ENCODE assay signal across 30 cellular contexts in the genomic region with DNA sequence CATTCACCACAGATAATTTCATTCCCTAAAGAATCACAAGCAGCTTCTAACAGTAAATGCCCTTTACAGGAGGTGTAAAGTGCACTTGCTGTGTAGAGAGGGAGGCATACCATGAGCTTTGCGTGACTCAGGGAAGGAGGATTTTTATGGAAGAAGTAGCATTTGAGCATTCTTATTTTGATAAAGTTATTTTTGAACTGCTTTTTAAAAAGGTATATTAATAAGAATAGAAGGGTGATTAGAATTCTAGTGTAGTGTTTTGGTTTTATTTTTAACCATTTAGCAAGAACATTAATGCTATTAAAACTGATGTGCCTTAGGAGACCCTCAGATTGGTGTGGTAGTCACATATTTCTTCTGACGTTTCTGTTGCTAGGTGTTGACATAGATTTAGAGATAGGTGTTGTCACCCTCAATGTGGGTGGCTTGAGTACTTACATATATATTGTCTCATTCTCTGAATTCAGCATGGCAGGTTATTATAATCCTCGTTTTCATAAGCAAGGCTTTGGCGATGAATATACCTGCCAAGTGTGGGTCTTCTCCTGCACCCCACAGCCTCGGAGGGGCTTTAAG. TPM values are rescaled to one million over a fixed set of nuclear protein-coding genes. Genes with fewer than 3 reads are reported as not detected.
DNase-seq lines count a peak whose midpoint lies in the region; ATAC-seq, FAIRE-seq and TF ChIP-seq lines count a peak whose summit lies in the region.
"Had no signal": no experiment of that assay in that cellular context is flagged by ENCODE, and none has a peak within 500 bp of the region (broad histone marks: within the 10 kb centered on the region; RNA-seq: fewer than 3 reads in every experiment).

No MANE protein-coding gene starts in this region.

- H3K36me3 ChIP-seq in heart left ventricle (peaks cover 0 to 50% (median 25%) of the 10 kb centered on the region in 9 donors), MM.1S (replicated peaks; ENCODE audit: insufficient read depth, low read length) (no peaks in the 10 kb centered on the region; the same call in 1 of the 2 replicates), GM12878 (ENCODE audit: control insufficient read depth in 2 of 2, insufficient read depth in 2 of 2, low read length in 1 of 2) (peaks cover 1 to 14% of the 10 kb centered on the region in 2 experiments; a peak in 3 of 4 replicates), spleen (peaks cover 0 to 59% (median 14%) of the 10 kb centered on the region in 6 donors), HAP-1 (replicated peaks) (peaks cover 29% of the 10 kb centered on the region)

- RAD21 ChIA-PET in GM12878 (lab: Charles Lee; ENCODE audit: unreplicated experiment) = interaction anchor here (0.6 to 1.9 kb wide), 4 partner anchors 11 to 172 kb away, joined by 3 to 5 read pairs (median 4); no protein-coding TSS in a partner anchor

- TF ChIP-seq CTCF in heart left ventricle (IDR thresholded peaks at IDR 0.05) (no peak), MM.1S (IDR thresholded peaks at IDR 0.05; ENCODE audit: low read length) (no peak), GM12878 (IDR thresholded peaks at IDR 0.05 in 2 of 3, conservative IDR thresholded peaks at IDR 0.05 in 1 of 3; ENCODE audit: control insufficient read depth in 2 of 3, extremely low read depth in 1 of 3, insufficient read depth in 1 of 3, low read depth in 3 of 3, low read length in 3 of 3) (no peak), spleen (IDR thresholded peaks at IDR 0.05 in 8 of 11, conservative IDR thresholded peaks at IDR 0.05 in 3 of 11) (no peak)

- no peak for TF ChIP-seq POLR2A in heart left ventricle (IDR thresholded peaks at IDR 0.05)
- TF ChIP-seq POLR2A in GM12878 (IDR thresholded peaks at IDR 0.05; ENCODE audit: low read depth, low read length) = no peak
- TF ChIP-seq POLR2A in spleen (IDR thresholded peaks at IDR 0.05) = no peak

- H4K20me1 ChIP-seq in MM.1S (ENCODE audit: insufficient read depth, low read length) (no peaks in the 10 kb centered on the region), GM12878 (ENCODE audit: control insufficient read depth, insufficient read depth) (no peaks in the 10 kb centered on the region; the same call in 1 of the 2 replicates)

- peaks cover 52% of the 10 kb centered on the region for H3F3A ChIP-seq in MM.1S (ENCODE audit: insufficient read depth, low read length)

- no peak for TF ChIP-seq EP300 in GM12878 (IDR thresholded peaks at IDR 0.05; ENCODE audit: borderline replicate concordance in 1 of 2, control insufficient read depth in 1 of 2, low read depth in 2 of 2, low read length in 2 of 2)

- no peak overlapping the region for H2AFZ ChIP-seq in MM.1S (ENCODE audit: low read length)
- H2AFZ ChIP-seq in GM12878 (ENCODE audit: control insufficient read depth, low read depth, low read length) = no peak overlapping the region

- DNase-seq in heart left ventricle = no peak
- no peak for DNase-seq in left cardiac atrium
- DNase-seq in MM.1S = peak; percentile 34
- no peak for DNase-seq in GM12878 (ENCODE audit: low read depth, low spot score)
- DNase-seq in spleen = no peak
- DNase-seq in HAP-1 (ENCODE audit: low spot score in 2 of 2) = no peak
- no peak for DNase-seq in NCI-H1694 (lab: John Stamatoyannopoulos, UW)
- no peak for DNase-seq in NCI-H146 (lab: John Stamatoyannopoulos, UW)
- DNase-seq: activated CD4-positive, alpha-beta T cell treated with anti-CD3 and anti-CD28 coated beads for 36 hours; activated naive CD4-positive, alpha-beta T cell treated with anti-CD3 and anti-CD28 coated beads, Interleukin-2, amount 50 U/mL, for 16 hours; activated T-cell treated with anti-CD3 and anti-CD28 coated beads for 4 hours; aorta; BE2C; Caco-2; DMS79; endodermal cell; foreskin keratinocyte; GDM1; NCI-H1105 treated with DMSO at 0.1 percent for 48 hours; NCI-H2081; NCI-H2227 treated with DMSO at 0.1 percent for 48 hours; NCI-H526 treated with DMSO at 0.1 percent for 48 hours; stimulated activated CD4-positive, alpha-beta T cell treated with anti-CD3 and anti-CD28 coated beads, Interleukin-2, amount 100 ng/mL, for 24 hours; substantia nigra; T-helper 1 cell; upper lobe of right lung had no signal

- H3K9ac ChIP-seq in MM.1S (ENCODE audit: low read length) (peak overlapping the region; percentile 76), GM12878 (ENCODE audit: control insufficient read depth, insufficient read depth, low read length) (0 out of 2 replicates have a peak overlapping the region, but pooled peaks have one; percentile 72)

- peaks cover 0 to 9% (median 3%) of the 10 kb centered on the region in 12 donors for H3K9me3 ChIP-seq in heart left ventricle
- H3K9me3 ChIP-seq in MM.1S (replicated peaks; ENCODE audit: insufficient read depth, low read length) = no peaks in the 10 kb centered on the region
- H3K9me3 ChIP-seq in GM12878 (replicated peaks; ENCODE audit: control insufficient read depth, insufficient read depth, low read length) = peaks cover 3% of the 10 kb centered on the region
- H3K9me3 ChIP-seq in spleen = peaks cover 0 to 11% (median 8%) of the 10 kb centered on the region in 8 donors
- no peaks in the 10 kb centered on the region for H3K9me3 ChIP-seq in HAP-1
- H3K9me3 ChIP-seq: BE2C, SJSA1, upper lobe of right lung had no signal

- H3K79me2 ChIP-seq in MM.1S (ENCODE audit: low read length) (peaks cover 90% of the 10 kb centered on the region), GM12878 (ENCODE audit: control insufficient read depth, insufficient read depth, low read length) (peaks cover 41% of the 10 kb centered on the region)

- TF ChIP-seq RAD21 in GM12878 (IDR thresholded peaks at IDR 0.05; ENCODE audit: insufficient read depth, low read depth, low read length) = no peak

- FAIRE-seq in GM12878 (lab: Jason Lieb, UNC) = no peak
- FAIRE-seq: H54 had no signal

- H3K4me3 ChIP-seq in heart left ventricle (no peak overlapping the region), MM.1S (ENCODE audit: low read length) (peak overlapping the region; percentile 49), GM12878 (peak overlapping the region; percentile 54; the same call in 1 of the 2 replicates), spleen (no peak overlapping the region), HAP-1 (no peak overlapping the region)
- H3K4me3 ChIP-seq: esophagus muscularis mucosa, SJSA1, smooth muscle cell, upper lobe of right lung had no signal

- SMC1A ChIA-PET in GM12878 (lab: Charles Lee; ENCODE audit: uncharacterized antibody, unreplicated experiment) = interaction anchor here (1.0 kb wide), 1 partner anchor 87 kb away, joined by 3 read pairs; no protein-coding TSS in a partner anchor

- intact Hi-C loops in heart left ventricle (cut with DNase I) = loop anchor here in 1 of 10 donors (10.0 kb wide), 1 partner anchor 188 kb away; the partner anchor contains the start of gene RBM17
- intact Hi-C loops in left cardiac atrium (cut with DNase I) = no loop called here
- intact Hi-C loops in GM12878 (cut with micrococcal nuclease; ENCODE audit: unreplicated experiment) = no loop called here
- intact Hi-C loops in spleen (cut with DNase I; ENCODE audit: low total_unique reads) = loop anchor here (10.0 kb wide), 1 partner anchor 78 kb away; the partner anchor contains the start of gene IL15RA

- in situ Hi-C loops in GM12878 (cut with MboI) (no loop called here), HAP-1 (cut with MboI; ENCODE audit: low sequenced_read_pairs) (no loop called here)

- CTCF ChIA-PET in GM12878 (lab: Yijun Ruan, JAX) = interaction anchor here (1.6 kb wide), 1 partner anchor 11 kb away, joined by 5 read pairs; no protein-coding TSS in a partner anchor

- POLR2A ChIA-PET in GM12878 (lab: Charles Lee) = no interaction called here

- WGBS in heart left ventricle, 4 donors = 62 to 76% (median 67%) methylated on average over 5 of the region's 5 CpGs
- 97% methylated on average over 5 of the region's 5 CpGs for WGBS in GM12878 (ENCODE audit: insufficient coverage, insufficient replicate concordance, low lambda C conversion rate, missing lambda C conversion rate)
- 85 to 94% (median 90%) methylated on average over 5 of the region's 5 CpGs for WGBS in spleen, 5 donors

- H3K27ac ChIP-seq in heart left ventricle (peak overlapping the region in 7 of 12 donors; percentile 8 to 55 (median 21)), MM.1S (ENCODE audit: low read length) (peak overlapping the region; percentile 97), GM12878 (ENCODE audit: control insufficient read depth, insufficient read depth) (peak overlapping the region; percentile 81; the same call in 1 of the 2 replicates), spleen (peak overlapping the region in 5 of 8 donors; percentile 27 to 92 (median 67))
- H3K27ac ChIP-seq: esophagus muscularis mucosa, foreskin keratinocyte, SJSA1, upper lobe of right lung had no signal

- BruUV-seq in GM12878 (replicated peaks; lab: Mats Ljungman, UMichigan) = no TSS peak

- no peaks in the 10 kb centered on the region for H3K27me3 ChIP-seq in heart left ventricle
- H3K27me3 ChIP-seq in MM.1S (replicated peaks; ENCODE audit: insufficient read depth, low read length) = no peaks in the 10 kb centered on the region
- H3K27me3 ChIP-seq in GM12878 (replicated peaks in 1 of 2; ENCODE audit: control insufficient read depth in 2 of 2, insufficient read depth in 2 of 2, low read length in 1 of 2) = no peaks in the 10 kb centered on the region
- no peaks in the 10 kb centered on the region for H3K27me3 ChIP-seq in spleen (replicated peaks in 1 of 7)
- H3K27me3 ChIP-seq in HAP-1 (ENCODE audit: low read depth) = no peaks in the 10 kb centered on the region
- H3K27me3 ChIP-seq: BE2C, esophagus muscularis mucosa, foreskin keratinocyte, SJSA1, upper lobe of right lung had no signal

- ATAC-seq in heart left ventricle (no peak), left cardiac atrium (no peak), GM12878 (no peak; the same call in 1 of the 3 replicates)
- ATAC-seq: activated CD4-positive, alpha-beta T cell treated with anti-CD3 and anti-CD28 coated beads for 36 hours; foreskin keratinocyte; upper lobe of right lung had no signal

- H3K4me2 ChIP-seq in MM.1S (ENCODE audit: low read depth, low read length) (peak overlapping the region; percentile 92), GM12878 (ENCODE audit: control insufficient read depth, insufficient read depth) (peak overlapping the region; percentile 96)
- H3K4me2 ChIP-seq: smooth muscle cell had no signal

- H3K4me1 ChIP-seq in heart left ventricle = peaks cover 2 to 63% (median 44%) of the 10 kb centered on the region in 12 donors
- H3K4me1 ChIP-seq in MM.1S (ENCODE audit: low read length) = peaks cover 73% of the 10 kb centered on the region
- H3K4me1 ChIP-seq in GM12878 (ENCODE audit: control insufficient read depth, insufficient read depth, low read length) = peaks cover 22% of the 10 kb centered on the region
- peaks cover 11 to 67% (median 36%) of the 10 kb centered on the region in 6 donors for H3K4me1 ChIP-seq in spleen
- H3K4me1 ChIP-seq in HAP-1 = peaks cover 1% of the 10 kb centered on the region; the same call in 1 of the 2 replicates
- H3K4me1 ChIP-seq: BE2C, Caco-2, foreskin keratinocyte, SJSA1 had no signal

- H3K9me2 ChIP-seq in MM.1S (replicated peaks; ENCODE audit: insufficient read depth, low read length) = no peaks in the 10 kb centered on the region

RNA-seq across cellular contexts. Expression of gene FBH1, which starts 6.8 kb away (rescaled TPM):
- total RNA-seq in heart left ventricle (100 to 1,000 TPM in 2 of 9 donors, 10 to 100 TPM in 7; 57.4 to 111 (median 83.5) TPM), left cardiac atrium (10 to 100 TPM; 67.4 to 85.1 TPM), GM12878 (2014; rRNA removed) (45.1 and 51.9 TPM in 2 replicates), GM12878 (2014; rRNA removed; fragmentation: Illumina TruSeq; extraction: Trizol) (54.6 and 60.9 TPM in 2 replicates), GM12878 (2021) (58.7 and 66.8 TPM in 2 replicates), spleen (100 to 1,000 TPM; 101 to 118 (median 111) TPM)
- polyA plus RNA-seq in heart left ventricle (10 to 100 TPM; 59.1 to 84.4 TPM), GM12878 (2011; rRNA removed) (40.6 and 49.2 TPM in 2 replicates), GM12878 (2014; fragmentation: Illumina TruSeq; extraction: Trizol) (34.4 and 37.9 TPM in 2 replicates), GM12878 (2014; fragmentation: Nextera tagmentation; extraction: Ambion mirVana) (10 to 100 TPM in 1 of 2 experiments, 1 to 10 TPM in 1; 6.1 to 19.0 TPM), GM12878 (2014; rRNA removed) (42.0 and 44.4 TPM in 2 replicates), GM12878 (2016; fragmentation: Nextera tagmentation; extraction: Ambion mirVana) (10 to 100 TPM; 67.4 to 67.6 TPM), spleen (10 to 100 TPM; 33.4 to 47.8 (median 40.9) TPM)
- total RNA-seq in GM12878 (2013; cell fraction: nucleolus; rRNA removed) = 158 and 181 TPM in 2 replicates
- 33.1 TPM for polyA plus RNA-seq in GM12878 (2011; ENCODE audit: low read depth)
- 47.8 and 53.8 TPM in 2 replicates for polyA plus RNA-seq in GM12878 (2011; cell fraction: cytosol; rRNA removed)
- polyA plus RNA-seq in GM12878 (2011; cell fraction: nucleus; rRNA removed) = 93.4 and 100.0 TPM in 2 replicates
- 39.6 and 40.3 TPM in 2 replicates for polyA plus RNA-seq in GM12878 (2012)
- 110 and 113 TPM in 2 replicates for polyA minus RNA-seq in GM12878 (2011; rRNA and poly(A)+ RNA removed)
- 22.3 and 33.1 TPM in 2 replicates for polyA minus RNA-seq in GM12878 (2011; cell fraction: cytosol; rRNA and poly(A)+ RNA removed)
- 38.8 and 57.9 TPM in 2 replicates for polyA minus RNA-seq in GM12878 (2011; cell fraction: nucleus; rRNA and poly(A)+ RNA removed)

RNA-seq across cellular contexts. Expression of gene ANKRD16, which starts 7.2 kb away (rescaled TPM):
- total RNA-seq in heart left ventricle (1 to 10 TPM; 1.7 to 5.0 (median 2.9) TPM), left cardiac atrium (1 to 10 TPM; 2.8 to 4.2 TPM), GM12878 (2014; rRNA removed) (10.5 and 11.2 TPM in 2 replicates), GM12878 (2014; rRNA removed; fragmentation: Illumina TruSeq; extraction: Trizol) (3.5 and 4.6 TPM in 2 replicates), GM12878 (2021) (9.0 and 9.5 TPM in 2 replicates), spleen (10 to 100 TPM in 1 of 7 donors, 1 to 10 TPM in 6; 5.8 to 10.5 (median 6.8) TPM)
- polyA plus RNA-seq in heart left ventricle (1 to 10 TPM; 2.0 to 2.7 TPM), GM12878 (2011; rRNA removed) (8.7 and 13.6 TPM in 2 replicates), GM12878 (2014; fragmentation: Illumina TruSeq; extraction: Trizol) (4.3 and 5.2 TPM in 2 replicates), GM12878 (2014; fragmentation: Nextera tagmentation; extraction: Ambion mirVana) (1 to 10 TPM; 1.4 to 2.9 TPM), GM12878 (2014; rRNA removed) (7.9 and 9.3 TPM in 2 replicates), GM12878 (2016; fragmentation: Nextera tagmentation; extraction: Ambion mirVana) (1 to 10 TPM in 1 of 2 experiments, under 1 TPM in 1; 0.57 to 4.2 TPM), spleen (1 to 10 TPM; 2.7 to 5.1 (median 4.3) TPM)
- 37.5 and 42.1 TPM in 2 replicates for total RNA-seq in GM12878 (2013; cell fraction: nucleolus; rRNA removed)
- polyA plus RNA-seq in GM12878 (2011; ENCODE audit: low read depth) = 3.3 TPM
- 10.6 and 15.0 TPM in 2 replicates for polyA plus RNA-seq in GM12878 (2011; cell fraction: cytosol; rRNA removed)
- 27.7 and 29.6 TPM in 2 replicates for polyA plus RNA-seq in GM12878 (2011; cell fraction: nucleus; rRNA removed)
- polyA plus RNA-seq in GM12878 (2012) = 5.7 and 6.1 TPM in 2 replicates
- 24.7 and 29.2 TPM in 2 replicates for polyA minus RNA-seq in GM12878 (2011; rRNA and poly(A)+ RNA removed)
- polyA minus RNA-seq in GM12878 (2011; cell fraction: cytosol; rRNA and poly(A)+ RNA removed) = 4.0 and 6.1 TPM in 2 replicates
- 13.4 and 22.9 TPM in 2 replicates for polyA minus RNA-seq in GM12878 (2011; cell fraction: nucleus; rRNA and poly(A)+ RNA removed)

Comparison
In these comparisons a context has a peak if more than half of its experiments do, and no peak if none do; other contexts are left out.
1. H3K27ac ChIP-seq: peak in every context shown above with its lines; median percentile 97 in MM.1S; 81 in GM12878; 67 in spleen; 21 in heart left ventricle.
2. H3K4me3 ChIP-seq: peak in MM.1S (single experiment) and GM12878 (single experiment); none in heart left ventricle (0 of 12), spleen (0 of 8) and HAP-1 (single experiment).